In genomic region chr6:157613011-157613522, GRCh38 we compare ENCODE assay signal across 8 cellular contexts.
DNase-seq lines count a peak whose midpoint lies in the region; TF ChIP-seq lines count a peak whose summit lies in the region.

No MANE protein-coding gene starts in this region.

- H3K9me3 ChIP-seq in effector memory CD4-positive, alpha-beta T cell (ENCODE audit: control insufficient read depth, low read length), result no peaks in the 10 kb centered on the region
- no peaks in the 10 kb centered on the region for H3K9me3 ChIP-seq in right atrium auricular region

- H3K4me3 ChIP-seq in rectal smooth muscle tissue (ENCODE audit: low read length) (no peak overlapping the region), right atrium auricular region (no peak overlapping the region)
- H3K4me3 ChIP-seq in effector memory CD4-positive, alpha-beta T cell (ENCODE audit: insufficient read depth, low read depth, low read length, poor library complexity, severe bottlenecking), result no peak overlapping the region

- peak; percentile 13 for DNase-seq in GF-D8 (lab: John Stamatoyannopoulos, UW)
- DNase-seq in NOMO-1 treated with DMSO at 0.1 percent for 48 hours (lab: John Stamatoyannopoulos, UW; ENCODE audit: unreplicated experiment), result peak; percentile 66
- DNase-seq in dedifferentiated amniotic fluid mesenchymal stem cell (ENCODE audit: extremely low spot score), result peak; percentile 55
- no peak for DNase-seq in NK-92 (lab: John Stamatoyannopoulos, UW; ENCODE audit: unreplicated experiment)
- no peak for DNase-seq in effector memory CD4-positive, alpha-beta T cell
- no peak for DNase-seq in iPS-NIHi11 (ENCODE audit: low spot score)
- DNase-seq in right atrium auricular region (ENCODE audit: low spot score), result no peak

- H3K27me3 ChIP-seq in rectal smooth muscle tissue (ENCODE audit: control insufficient read depth, insufficient read depth, low read length), result no peaks in the 10 kb centered on the region
- H3K27me3 ChIP-seq in effector memory CD4-positive, alpha-beta T cell (replicated peaks; ENCODE audit: control insufficient read depth, insufficient read depth, low read length, poor library complexity, severe bottlenecking), result no peaks in the 10 kb centered on the region
- no peaks in the 10 kb centered on the region for H3K27me3 ChIP-seq in right atrium auricular region

- no peak overlapping the region for H3K9ac ChIP-seq in rectal smooth muscle tissue (ENCODE audit: low read length)

- no peaks in the 10 kb centered on the region for H3K36me3 ChIP-seq in rectal smooth muscle tissue (ENCODE audit: control insufficient read depth, insufficient read depth, low read length)
- no peaks in the 10 kb centered on the region for H3K36me3 ChIP-seq in effector memory CD4-positive, alpha-beta T cell (ENCODE audit: control insufficient read depth, insufficient read depth, low read length)
- no peaks in the 10 kb centered on the region for H3K36me3 ChIP-seq in right atrium auricular region

- no peak for TF ChIP-seq CTCF in right atrium auricular region (IDR thresholded peaks at IDR 0.05)

- H3K27ac ChIP-seq in rectal smooth muscle tissue (ENCODE audit: low read depth, low read length), result peak overlapping the region; percentile 48
- no peak overlapping the region for H3K27ac ChIP-seq in effector memory CD4-positive, alpha-beta T cell (ENCODE audit: insufficient read depth, low read length, poor library complexity, severe bottlenecking)
- no peak overlapping the region for H3K27ac ChIP-seq in right atrium auricular region

- H3K4me1 ChIP-seq in rectal smooth muscle tissue (ENCODE audit: control insufficient read depth, insufficient read depth, low read length), result peaks cover 2% of the 10 kb centered on the region
- H3K4me1 ChIP-seq in effector memory CD4-positive, alpha-beta T cell (ENCODE audit: control insufficient read depth, insufficient read depth, low read length, poor library complexity, severe bottlenecking), result no peaks in the 10 kb centered on the region
- H3K4me1 ChIP-seq in right atrium auricular region, result peaks cover 0 to 6% of the 10 kb centered on the region in 2 donors

Comparison
In these comparisons a context has a peak if more than half of its experiments do, and no peak if none do; other contexts are left out.
1. DNase-seq: peak in GF-D8 (single experiment), NOMO-1 treated with DMSO at 0.1 percent for 48 hours (single experiment) and dedifferentiated amniotic fluid mesenchymal stem cell (single experiment); none in NK-92 (single experiment), effector memory CD4-positive, alpha-beta T cell (0 of 3), iPS-NIHi11 (single experiment) and right atrium auricular region (single experiment).